ENCODE assay signal across 33 cellular contexts in genomic region chr5:170178814-170179213, GRCh38. TPM values are rescaled to one million over a fixed set of nuclear protein-coding genes. Genes with fewer than 3 reads are reported as not detected.
"Had no signal": no experiment of that assay in that cellular context is flagged by ENCODE, and none has a peak within 500 bp of the region (broad histone marks: within the 10 kb centered on the region; RNA-seq: fewer than 3 reads in every experiment).

No MANE protein-coding gene starts in this region.

- H3K9me3 Mint-ChIP-seq: activated CD4-positive, alpha-beta memory T cell treated with anti-CD3 and anti-CD28 coated beads, Interleukin-2, amount 10 ng/mL, durations not matched to agents 7 days and 5 days; activated CD4-positive, alpha-beta T cell treated with anti-CD3 and anti-CD28 coated beads, Interleukin-2, amount 10 ng/mL, durations not matched to agents 7 days and 5 days; activated T-cell treated with anti-CD3 and anti-CD28 coated beads, Interleukin-2, amount 50 U/mL, for 24 hours; activated T-cell treated with anti-CD3 and anti-CD28 coated beads, Interleukin-2, amount 50 U/mL, for 72 hours; effector memory CD8-positive, alpha-beta T cell; T-helper 1 cell treated with Interleukin-12 subunit alpha and Interleukin-12 subunit beta and Interleukin-4 antibody, amounts not matched to agents 30 μg/mL and 1 μg/mL, for 36 hours; WTC11 had no signal

- H3K27ac Mint-ChIP-seq: activated CD4-positive, alpha-beta memory T cell treated with anti-CD3 and anti-CD28 coated beads, Interleukin-2, amount 10 ng/mL, durations not matched to agents 7 days and 5 days; activated CD4-positive, alpha-beta T cell treated with anti-CD3 and anti-CD28 coated beads, Interleukin-2, amount 10 ng/mL, durations not matched to agents 7 days and 5 days; activated naive CD8-positive, alpha-beta T cell; activated T-cell treated with anti-CD3 and anti-CD28 coated beads, Interleukin-2, amount 50 U/mL, for 24 hours; activated T-cell treated with anti-CD3 and anti-CD28 coated beads, Interleukin-2, amount 50 U/mL, for 72 hours; effector memory CD8-positive, alpha-beta T cell; T-helper 1 cell treated with Interleukin-12 subunit alpha and Interleukin-12 subunit beta and Interleukin-4 antibody, amounts not matched to agents 30 μg/mL and 1 μg/mL, for 36 hours; WTC11 had no signal

- H3K36me3 Mint-ChIP-seq: activated naive CD8-positive, alpha-beta T cell; WTC11 had no signal

- H3K9me3 ChIP-seq: adrenal gland, body of pancreas, esophagus muscularis mucosa, gastrocnemius medialis, heart left ventricle had no signal

- DNase-seq: activated CD4-positive, alpha-beta memory T cell treated with anti-CD3 and anti-CD28 coated beads, Interleukin-2, amount 10 ng/mL, durations not matched to agents 7 days and 5 days; activated CD4-positive, alpha-beta T cell treated with anti-CD3 and anti-CD28 coated beads for 1 hour; activated CD4-positive, alpha-beta T cell treated with anti-CD3 and anti-CD28 coated beads for 4 hours; activated CD4-positive, alpha-beta T cell treated with anti-CD3 and anti-CD28 coated beads, Interleukin-2, amount 10 ng/mL, durations not matched to agents 7 days and 5 days; activated CD4-positive, alpha-beta T cell treated with anti-CD3 and anti-CD28 coated beads, Interleukin-2, amount 50 U/mL, for 4 hours; activated CD8-positive, alpha-beta memory T cell treated with anti-CD3 and anti-CD28 coated beads, Interleukin-2, amount 50 U/mL, for 48 hours; activated gamma-delta T cell treated with Interleukin-2 at 50 U/mL for 16 hours; activated naive CD4-positive, alpha-beta T cell treated with anti-CD3 and anti-CD28 coated beads, Interleukin-2, amount 50 U/mL, for 16 hours; activated naive CD4-positive, alpha-beta T cell treated with Interleukin-2 at 50 U/mL for 16 hours; activated T-cell treated with anti-CD3 and anti-CD28 coated beads for 4 hours; activated T-cell treated with anti-CD3 and anti-CD28 coated beads, Interleukin-2, amount 50 U/mL, for 24 hours; activated T-cell treated with anti-CD3 and anti-CD28 coated beads, Interleukin-2, amount 50 U/mL, for 72 hours; adrenal gland; amygdala; aorta; body of pancreas; caudate nucleus; cortex of kidney; dermis blood vessel endothelial cell; effector CD4-positive, alpha-beta T cell; effector memory CD8-positive, alpha-beta T cell; erythroblast; gastrocnemius medialis; glutamatergic neuron; heart left ventricle; T1000 had no signal

- H3K4me1 ChIP-seq: adrenal gland, body of pancreas, esophagus muscularis mucosa, foreskin keratinocyte, gastrocnemius medialis, heart left ventricle had no signal

- H3K4me1 Mint-ChIP-seq: activated CD4-positive, alpha-beta memory T cell treated with anti-CD3 and anti-CD28 coated beads, Interleukin-2, amount 10 ng/mL, durations not matched to agents 7 days and 5 days; activated CD4-positive, alpha-beta T cell treated with anti-CD3 and anti-CD28 coated beads, Interleukin-2, amount 10 ng/mL, durations not matched to agents 7 days and 5 days; WTC11 had no signal

- H3K27ac ChIP-seq: adrenal gland, body of pancreas, esophagus muscularis mucosa, foreskin keratinocyte, gastrocnemius medialis, heart left ventricle had no signal

- H3K4me3 Mint-ChIP-seq: activated CD4-positive, alpha-beta memory T cell treated with anti-CD3 and anti-CD28 coated beads, Interleukin-2, amount 10 ng/mL, durations not matched to agents 7 days and 5 days; activated CD4-positive, alpha-beta T cell treated with anti-CD3 and anti-CD28 coated beads, Interleukin-2, amount 10 ng/mL, durations not matched to agents 7 days and 5 days; activated naive CD8-positive, alpha-beta T cell; activated T-cell treated with anti-CD3 and anti-CD28 coated beads, Interleukin-2, amount 50 U/mL, for 24 hours; activated T-cell treated with anti-CD3 and anti-CD28 coated beads, Interleukin-2, amount 50 U/mL, for 72 hours; effector memory CD8-positive, alpha-beta T cell; T-helper 1 cell treated with Interleukin-12 subunit alpha and Interleukin-12 subunit beta and Interleukin-4 antibody, amounts not matched to agents 30 μg/mL and 1 μg/mL, for 36 hours; WTC11 had no signal

- H3K27me3 Mint-ChIP-seq: activated naive CD8-positive, alpha-beta T cell; activated T-cell treated with anti-CD3 and anti-CD28 coated beads, Interleukin-2, amount 50 U/mL, for 24 hours had no signal

- H3K27me3 ChIP-seq: adrenal gland, body of pancreas, esophagus muscularis mucosa, gastrocnemius medialis, heart left ventricle had no signal

RNA-seq across cellular contexts. Expression of gene C5orf58, which starts 54.0 kb away (rescaled TPM):
- total RNA-seq: activated CD4-positive, alpha-beta memory T cell treated with anti-CD3 and anti-CD28 coated beads, Interleukin-2, amount 10 ng/mL, durations not matched to agents 7 days and 5 days; activated CD4-positive, alpha-beta T cell treated with anti-CD3 and anti-CD28 coated beads, Interleukin-2, amount 10 ng/mL, durations not matched to agents 7 days and 5 days; activated T-cell treated with anti-CD3 and anti-CD28 coated beads, Interleukin-2, amount 50 U/mL, for 72 hours; aorta; body of pancreas; chondrocyte; dermis blood vessel endothelial cell; foreskin keratinocyte; gastrocnemius medialis; heart left ventricle; T-helper 2 cell treated with Interferon-gamma antibody and Interleukin-4, amounts not matched to agents 100 ng/mL and 5 ng/mL, for 36 hours had no signal
